In genomic region chr14:22699801-22700564, GRCh38 we compare ENCODE assay signal across 16 cellular contexts. TPM values are rescaled to one million over a fixed set of nuclear protein-coding genes. Genes with fewer than 3 reads are reported as not detected.
A peak's percentile ranks its signal among the peaks of the same experiment; 100 is the strongest.
DNase-seq lines count a peak whose midpoint lies in the region; TF ChIP-seq lines count a peak whose summit lies in the region.
"Had no signal": no experiment of that assay in that cellular context is flagged by ENCODE, and none has a peak within 500 bp of the region (broad histone marks: within the 10 kb centered on the region; RNA-seq: fewer than 3 reads in every experiment).

No MANE protein-coding gene starts in this region.

- H3K4me3 Mint-ChIP-seq in endothelial cell (ENCODE audit: unreplicated experiment): no peak overlapping the region
- no peak overlapping the region for H3K4me3 Mint-ChIP-seq in osteocyte (ENCODE audit: unreplicated experiment)

- DNase-seq in EL (peak; percentile 49), NB4 (ENCODE audit: low read depth) (peak; percentile 17), endothelial cell (ENCODE audit: low spot score) (no peak), mucosa of gallbladder (ENCODE audit: low spot score) (peak; percentile 44), NCI-H526 treated with DMSO at 0.1 percent for 48 hours (lab: John Stamatoyannopoulos, UW) (no peak), osteocyte (ENCODE audit: extremely low spot score, unreplicated experiment) (no peak), AG08395 (ENCODE audit: low spot score) (no peak), anterior cingulate cortex (lab: John Stamatoyannopoulos, UW) (no peak)
- DNase-seq: activated gamma-delta T cell treated with Interleukin-2 at 50 U/mL for 16 hours, body of pancreas, gastrocnemius medialis, Karpas-422, NCI-H2029, NCI-H82, tibial artery had no signal

- H3K36me3 Mint-ChIP-seq in endothelial cell (ENCODE audit: low read depth, unreplicated experiment) (no peaks in the 10 kb centered on the region), osteocyte (ENCODE audit: unreplicated experiment) (no peaks in the 10 kb centered on the region)

- H3K9me3 Mint-ChIP-seq in endothelial cell (ENCODE audit: unreplicated experiment): no peaks in the 10 kb centered on the region
- no peaks in the 10 kb centered on the region for H3K9me3 Mint-ChIP-seq in osteocyte (ENCODE audit: unreplicated experiment)

- TF ChIP-seq CTCF in NB4 (IDR thresholded peaks at IDR 0.05; ENCODE audit: low read depth, low read length): no peak
- no peak for TF ChIP-seq CTCF in endothelial cell (IDR thresholded peaks at IDR 0.05; ENCODE audit: unreplicated experiment)
- no peak for TF ChIP-seq CTCF in osteocyte (IDR thresholded peaks at IDR 0.05)

- no peak for TF ChIP-seq POLR2A in NB4 (IDR thresholded peaks at IDR 0.05; ENCODE audit: extremely low read depth, insufficient read length)

- H3K27ac Mint-ChIP-seq in endothelial cell (ENCODE audit: unreplicated experiment): peak overlapping the region; percentile 38
- H3K27ac Mint-ChIP-seq in osteocyte (ENCODE audit: unreplicated experiment): no peak overlapping the region

- peaks cover 8% of the 10 kb centered on the region for H3K4me1 Mint-ChIP-seq in endothelial cell (ENCODE audit: unreplicated experiment)
- peaks cover 14% of the 10 kb centered on the region for H3K4me1 Mint-ChIP-seq in osteocyte (ENCODE audit: unreplicated experiment)

- peaks cover 7% of the 10 kb centered on the region for H3K27me3 Mint-ChIP-seq in endothelial cell (ENCODE audit: unreplicated experiment)
- peaks cover 18% of the 10 kb centered on the region for H3K27me3 Mint-ChIP-seq in osteocyte (ENCODE audit: unreplicated experiment)

- no peak overlapping the region for H3K4me3 ChIP-seq in NB4 (ENCODE audit: low read depth, low read length)
- H3K4me3 ChIP-seq: body of pancreas, gastrocnemius medialis, tibial artery had no signal

RNA-seq across cellular contexts. Expression of gene OR6J1, which starts 55.8 kb away (rescaled TPM):
- not detected for total RNA-seq in endothelial cell (ENCODE audit: unreplicated experiment)
- not detected for total RNA-seq in mucosa of gallbladder
- not detected in 2 replicates for total RNA-seq in osteocyte
- total RNA-seq: body of pancreas, gastrocnemius medialis, H4 had no signal

Comparison
In these comparisons a context has a peak if more than half of its experiments do, and no peak if none do; other contexts are left out.
1. DNase-seq: peak in EL (single experiment), NB4 (single experiment) and mucosa of gallbladder (single experiment); none in endothelial cell (single experiment), NCI-H526 treated with DMSO at 0.1 percent for 48 hours (single experiment), osteocyte (single experiment), AG08395 (single experiment) and anterior cingulate cortex (0 of 58).